In genomic region chr13:48562296-48563066, GRCh38 we compare ENCODE assay signal across 8 cellular contexts. TPM values are rescaled to one million over a fixed set of nuclear protein-coding genes. Genes with fewer than 3 reads are reported as not detected.
DNase-seq lines count a peak whose midpoint lies in the region; ATAC-seq and TF ChIP-seq lines count a peak whose summit lies in the region.

No MANE protein-coding gene starts in this region.

- no CpG with 5 or more reads among the region's 4 CpGs for WGBS in neuronal stem cell (ENCODE audit: extremely low coverage in 2 of 2, insufficient read length in 2 of 2, insufficient replicate concordance in 1 of 2), 2 donors

- no peak overlapping the region for H3K18ac ChIP-seq in neuronal stem cell (ENCODE audit: low read length)

- no peak overlapping the region for H2AK5ac ChIP-seq in neuronal stem cell (ENCODE audit: low read depth, low read length)

- H3K36me3 ChIP-seq in OCI-LY1 (ENCODE audit: insufficient read depth, low read length) = no peaks in the 10 kb centered on the region; the same call in 1 of the 2 replicates
- H3K36me3 ChIP-seq in neuronal stem cell (replicated peaks in 1 of 2; ENCODE audit: control insufficient read depth in 2 of 2, insufficient read depth in 2 of 2, low read length in 2 of 2) = no peaks in the 10 kb centered on the region

- H3K4me1 ChIP-seq in OCI-LY1 (ENCODE audit: insufficient read depth, low read length, severe bottlenecking) (peaks cover 43% of the 10 kb centered on the region), neuronal stem cell (ENCODE audit: control insufficient read depth in 2 of 2, insufficient read depth in 1 of 2, low read depth in 1 of 2, low read length in 2 of 2) (no peaks in the 10 kb centered on the region)

- no peaks in the 10 kb centered on the region for H3K79me1 ChIP-seq in neuronal stem cell (ENCODE audit: low read depth, low read length)

- H2BK15ac ChIP-seq in neuronal stem cell (ENCODE audit: low read length) = no peak overlapping the region

- H3K79me2 ChIP-seq in OCI-LY1 (ENCODE audit: insufficient read depth, low read length) = no peaks in the 10 kb centered on the region

- H3K14ac ChIP-seq in neuronal stem cell (ENCODE audit: low read length) = no peak overlapping the region

- no peak overlapping the region for H2AFZ ChIP-seq in OCI-LY1 (ENCODE audit: low read length)
- no peak overlapping the region for H2AFZ ChIP-seq in neuronal stem cell (ENCODE audit: low read length)

- no peak overlapping the region for H2BK12ac ChIP-seq in neuronal stem cell (ENCODE audit: low read length)

- H2BK5ac ChIP-seq in neuronal stem cell (ENCODE audit: low read length) = no peak overlapping the region

- H3K9me3 ChIP-seq in OCI-LY1 (ENCODE audit: low read length) (no peaks in the 10 kb centered on the region), neuronal stem cell (replicated peaks in 1 of 2; ENCODE audit: control insufficient read depth in 2 of 2, insufficient read depth in 1 of 2, low read depth in 1 of 2, low read length in 2 of 2) (no peaks in the 10 kb centered on the region)

- peak; percentile 98 for ATAC-seq in GM18511 (IDR thresholded peaks at IDR 0.05; ENCODE audit: unreplicated experiment)
- peak; percentile 99 for ATAC-seq in HG02798 (IDR thresholded peaks at IDR 0.05; ENCODE audit: poor library complexity, unreplicated experiment)

- H3K27me3 ChIP-seq in OCI-LY1 (ENCODE audit: insufficient read depth, low read length) = no peaks in the 10 kb centered on the region
- no peaks in the 10 kb centered on the region for H3K27me3 ChIP-seq in neuronal stem cell (ENCODE audit: control insufficient read depth in 3 of 3, insufficient read depth in 3 of 3, low read depth in 1 of 3, low read length in 3 of 3)

- DNase-seq in activated naive CD4-positive, alpha-beta T cell treated with anti-CD3 and anti-CD28 coated beads, Interleukin-2, amount 50 U/mL, for 16 hours = peak; percentile 45
- DNase-seq in stimulated activated CD8-positive, alpha-beta memory T cell treated with anti-CD3 and anti-CD28 coated beads, Interleukin-12 subunit alpha, Interleukin-12 subunit beta, amount 100 ng/mL, for 24 hours (ENCODE audit: extremely low read depth) = peak; percentile 35
- DNase-seq in cortex of kidney (lab: John Stamatoyannopoulos, UW) (no peak), 8988T (no peak), neuronal stem cell (ENCODE audit: low spot score) (no peak)

- H3K4me2 ChIP-seq in OCI-LY1 (ENCODE audit: low read length) = peak overlapping the region; percentile 75
- H3K4me2 ChIP-seq in neuronal stem cell (ENCODE audit: insufficient read depth, low read length, poor library complexity, severe bottlenecking) = no peak overlapping the region

- no peaks in the 10 kb centered on the region for H4K20me1 ChIP-seq in OCI-LY1 (ENCODE audit: insufficient read depth, low read length)

- H3K27ac ChIP-seq in OCI-LY1 (ENCODE audit: low read depth, low read length, poor library complexity, severe bottlenecking) = peak overlapping the region; percentile 89
- H3K27ac ChIP-seq in neuronal stem cell (replicated peaks; ENCODE audit: low read length) = no peak overlapping the region

- peak overlapping the region; percentile 49; the same call in 1 of the 2 replicates for H3K9ac ChIP-seq in OCI-LY1 (ENCODE audit: low read length)
- no peak overlapping the region for H3K9ac ChIP-seq in neuronal stem cell (ENCODE audit: low read depth, low read length, poor library complexity)

- no peak for TF ChIP-seq CTCF in OCI-LY1 (IDR thresholded peaks at IDR 0.05; ENCODE audit: low read length)

- H3K9me2 ChIP-seq in OCI-LY1 (ENCODE audit: low read depth, low read length) = no peaks in the 10 kb centered on the region

- H3K23ac ChIP-seq in neuronal stem cell (ENCODE audit: low read depth, low read length, poor library complexity) = no peak overlapping the region

- H3K4me3 ChIP-seq in OCI-LY1 (ENCODE audit: low read depth, low read length, poor library complexity, severe bottlenecking) (peak overlapping the region; percentile 46), neuronal stem cell (ENCODE audit: low read length in 2 of 2) (no peak overlapping the region)

- H4K8ac ChIP-seq in neuronal stem cell (ENCODE audit: low read depth, low read length) = no peak overlapping the region

- no peak overlapping the region for H2BK120ac ChIP-seq in neuronal stem cell (ENCODE audit: low read depth, low read length)

- no peak overlapping the region for H4K91ac ChIP-seq in neuronal stem cell (ENCODE audit: low read depth, low read length, poor library complexity)

- H3F3A ChIP-seq in OCI-LY1 (ENCODE audit: insufficient read depth, low read length) = no peaks in the 10 kb centered on the region

- no peak overlapping the region for H3K4ac ChIP-seq in neuronal stem cell (ENCODE audit: low read length)

RNA-seq across cellular contexts. Expression of gene RCBTB2, which starts 29.6 kb away (rescaled TPM):
- polyA plus RNA-seq in neuronal stem cell (2013, experiment 1 of 2) = 17.5 TPM
- 17.4 TPM for polyA plus RNA-seq in neuronal stem cell (2013, experiment 2 of 2)

Comparison
In these comparisons a context has a peak if more than half of its experiments do, and no peak if none do; other contexts are left out.
1. DNase-seq: peak in activated naive CD4-positive, alpha-beta T cell treated with anti-CD3 and anti-CD28 coated beads, Interleukin-2, amount 50 U/mL, for 16 hours (single experiment) and stimulated activated CD8-positive, alpha-beta memory T cell treated with anti-CD3 and anti-CD28 coated beads, Interleukin-12 subunit alpha, Interleukin-12 subunit beta, amount 100 ng/mL, for 24 hours (single experiment); none in cortex of kidney (single experiment), 8988T (single experiment) and neuronal stem cell (single experiment).